In the genomic region with DNA sequence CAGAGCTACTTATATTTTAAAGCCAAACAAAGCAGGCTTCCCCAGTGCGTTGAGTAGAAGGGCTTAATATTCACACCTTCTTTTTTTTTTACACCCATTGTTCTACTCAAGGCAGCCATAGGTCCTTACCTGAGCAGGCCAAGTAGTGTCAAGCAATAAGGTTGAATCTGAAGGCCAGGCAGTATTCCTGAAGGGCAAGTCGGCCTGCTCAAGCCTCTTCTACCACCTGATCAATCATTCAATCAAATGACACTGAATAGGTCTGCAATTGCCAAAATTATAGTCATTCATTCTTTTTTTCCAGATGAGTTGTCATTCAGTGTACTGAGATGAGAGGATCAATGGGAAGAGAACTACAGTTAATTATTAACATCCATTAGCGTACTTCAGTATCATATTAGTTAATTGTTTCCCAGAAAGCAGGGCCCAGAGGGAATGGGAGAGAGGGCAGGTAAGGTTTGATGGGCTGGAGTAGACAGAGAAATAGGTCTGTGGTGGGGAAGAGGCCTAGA, we compare ENCODE assay signal across 11 cellular contexts.
"Had no signal": no experiment of that assay in that cellular context is flagged by ENCODE, and none has a peak within 500 bp of the region (broad histone marks: within the 10 kb centered on the region; RNA-seq: fewer than 3 reads in every experiment).

No MANE protein-coding gene starts in this region.

- H3K9me3 Mint-ChIP-seq: activated naive CD4-positive, alpha-beta T cell treated with anti-CD3 and anti-CD28 coated beads, Interleukin-2, amount 50 U/mL, for 24 hours; immature natural killer cell; nephron progenitor cell had no signal

- H3K4me1 Mint-ChIP-seq: activated naive CD4-positive, alpha-beta T cell treated with anti-CD3 and anti-CD28 coated beads, Interleukin-2, amount 50 U/mL, for 24 hours; immature natural killer cell had no signal

- H3K36me3 ChIP-seq: breast epithelium, thyroid gland, vagina had no signal

- H3K36me3 Mint-ChIP-seq: activated naive CD4-positive, alpha-beta T cell treated with anti-CD3 and anti-CD28 coated beads, Interleukin-2, amount 50 U/mL, for 24 hours; immature natural killer cell had no signal

- H3K27me3 ChIP-seq: breast epithelium, dorsolateral prefrontal cortex, thyroid gland, vagina had no signal

- H3K27ac ChIP-seq: breast epithelium, thyroid gland, vagina had no signal

- H3K27ac Mint-ChIP-seq: activated naive CD4-positive, alpha-beta T cell treated with anti-CD3 and anti-CD28 coated beads, Interleukin-2, amount 50 U/mL, for 24 hours; immature natural killer cell; nephron progenitor cell had no signal

- H3K4me3 ChIP-seq: breast epithelium, dorsolateral prefrontal cortex, thyroid gland, vagina had no signal

- DNase-seq: activated CD4-positive, alpha-beta T cell treated with anti-CD3 and anti-CD28 coated beads, Interleukin-2, amount 50 U/mL, for 1 hour; activated effector memory CD4-positive, alpha-beta T cell treated with Interleukin-2 at 50 U/mL for 16 hours; glutamatergic neuron; nephron progenitor cell; stimulated activated CD4-positive, alpha-beta T cell treated with anti-CD3 and anti-CD28 coated beads, Interleukin-15, amount 100 ng/mL, for 24 hours; thyroid gland had no signal

- H3K4me1 ChIP-seq: breast epithelium, vagina had no signal

- H3K27me3 Mint-ChIP-seq: activated naive CD4-positive, alpha-beta T cell treated with anti-CD3 and anti-CD28 coated beads, Interleukin-2, amount 50 U/mL, for 24 hours had no signal

- H3K4me3 Mint-ChIP-seq: activated naive CD4-positive, alpha-beta T cell treated with anti-CD3 and anti-CD28 coated beads, Interleukin-2, amount 50 U/mL, for 24 hours; immature natural killer cell; nephron progenitor cell had no signal

- H3K9me3 ChIP-seq: breast epithelium, thyroid gland, vagina had no signal
